In the genomic region with DNA sequence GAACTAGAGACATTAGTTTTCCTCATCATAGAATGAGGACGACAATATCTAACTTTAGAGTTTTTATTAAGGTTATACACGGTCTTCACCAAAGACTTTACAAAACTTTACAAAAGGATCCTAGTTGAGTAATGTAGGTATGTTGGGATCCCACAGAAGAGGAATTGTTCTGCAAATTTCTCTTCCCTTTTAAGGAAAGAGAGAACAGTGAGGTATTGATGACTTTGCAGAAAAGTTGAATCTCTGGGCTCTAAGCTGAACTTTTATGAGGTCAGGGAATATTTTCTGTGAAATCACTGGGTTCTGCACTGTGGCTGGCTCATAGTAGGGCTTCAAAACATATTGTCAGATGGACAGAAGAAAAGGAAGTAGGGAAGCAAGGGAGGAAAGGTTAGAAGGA, we compare ENCODE assay signal across 23 cellular contexts.
"Had no signal": no experiment of that assay in that cellular context is flagged by ENCODE, and none has a peak within 500 bp of the region (broad histone marks: within the 10 kb centered on the region; RNA-seq: fewer than 3 reads in every experiment).

No MANE protein-coding gene starts in this region.

- ATAC-seq: natural killer cell; pancreas; right cardiac atrium; stimulated activated effector memory CD8-positive, alpha-beta T cell treated with anti-CD3 and anti-CD28 coated beads, Interleukin-12 subunit alpha, Interleukin-12 subunit beta, amount 100 ng/mL, for 72 hours had no signal

- H3K27ac ChIP-seq: left ventricle myocardium inferior, neural progenitor cell, pancreas, prostate gland, sigmoid colon, spleen, suprapubic skin, thoracic aorta, tibial artery, uterus had no signal

- H2AFZ ChIP-seq: neural progenitor cell had no signal

- FAIRE-seq: pancreas, small intestine had no signal

- H3K27me3 ChIP-seq: neural progenitor cell, pancreas, sigmoid colon, suprapubic skin, tibial artery, uterus had no signal

- H3K4me1 ChIP-seq: left ventricle myocardium inferior, neural progenitor cell, pancreas, prostate gland, sigmoid colon, spleen, suprapubic skin, tibial artery, uterus had no signal

- H3K9me3 ChIP-seq: left ventricle myocardium inferior, pancreas, prostate gland, sigmoid colon, spleen, suprapubic skin, thoracic aorta, tibial artery, uterus had no signal

- H3K36me3 ChIP-seq: left ventricle myocardium inferior, neural progenitor cell, pancreas, prostate gland, sigmoid colon, spleen, suprapubic skin, thoracic aorta, tibial artery, uterus had no signal

- DNase-seq: islet precursor cell; left ventricle myocardium inferior; mesendoderm; naive B cell; natural killer cell; nephron progenitor cell; pancreas; posterior cingulate gyrus; retina; right cardiac atrium; sigmoid colon; small intestine; spleen; stimulated activated CD4-positive, alpha-beta T cell treated with anti-CD3 and anti-CD28 coated beads, Interleukin-4, amount 100 ng/mL, for 24 hours; stimulated activated naive CD4-positive, alpha-beta T cell; tibial artery; uterus had no signal

- H3K4me2 ChIP-seq: neural progenitor cell had no signal

- H3K9ac ChIP-seq: neural progenitor cell had no signal

- H3K4me3 ChIP-seq: left ventricle myocardium inferior, lung, neural progenitor cell, pancreas, prostate gland, sigmoid colon, spleen, suprapubic skin, thoracic aorta, tibial artery, uterus had no signal
